ENCODE assay signal across 13 cellular contexts in genomic region chr10:30028452-30029045, GRCh38. TPM values are rescaled to one million over a fixed set of nuclear protein-coding genes. Genes with fewer than 3 reads are reported as not detected.
A peak's percentile ranks its signal among the peaks of the same experiment; 100 is the strongest.
DNase-seq lines count a peak whose midpoint lies in the region; ATAC-seq and TF ChIP-seq lines count a peak whose summit lies in the region.
"Had no signal": no experiment of that assay in that cellular context is flagged by ENCODE, and none has a peak within 500 bp of the region (broad histone marks: within the 10 kb centered on the region; RNA-seq: fewer than 3 reads in every experiment).

No MANE protein-coding gene starts in this region.

- no peaks in the 10 kb centered on the region for H3K36me3 ChIP-seq in skeletal muscle tissue (ENCODE audit: control insufficient read depth in 3 of 3, insufficient read depth in 3 of 3, low read length in 3 of 3)

- H3K9me3 Mint-ChIP-seq in activated T-helper 1 cell treated with anti-CD3 and anti-CD28 coated beads, Interleukin-12 subunit alpha, Interleukin-12 subunit beta, Interleukin-2, Interleukin-4 antibody, amounts not matched to agents 30 ng/mL and 10 ng/mL and 1 ng/mL, durations not matched to agents 14 hours and 24 hours and 36 hours, result no peaks in the 10 kb centered on the region

- H3K4me3 ChIP-seq in skeletal muscle tissue (ENCODE audit: low read length in 3 of 3), result no peak overlapping the region
- H3K4me3 ChIP-seq: GM12878 had no signal

- in situ Hi-C loops in GM13976 (cut with MboI; ENCODE audit: low sequenced_read_pairs, unreplicated experiment), result no loop called here

- H3K4me1 Mint-ChIP-seq in activated T-helper 1 cell treated with anti-CD3 and anti-CD28 coated beads, Interleukin-12 subunit alpha, Interleukin-12 subunit beta, Interleukin-2, Interleukin-4 antibody, amounts not matched to agents 30 ng/mL and 10 ng/mL and 1 ng/mL, durations not matched to agents 14 hours and 24 hours and 36 hours (ENCODE audit: low read depth), result peaks cover 57% of the 10 kb centered on the region

- H3K27me3 ChIP-seq in foreskin keratinocyte (peaks cover 40% of the 10 kb centered on the region), skeletal muscle tissue (ENCODE audit: control insufficient read depth in 3 of 3, insufficient read depth in 3 of 3, low read length in 3 of 3) (peaks cover 0 to 2% (median 0%) of the 10 kb centered on the region in 3 donors)

- H3K36me3 Mint-ChIP-seq in activated T-helper 1 cell treated with anti-CD3 and anti-CD28 coated beads, Interleukin-12 subunit alpha, Interleukin-12 subunit beta, Interleukin-2, Interleukin-4 antibody, amounts not matched to agents 30 ng/mL and 10 ng/mL and 1 ng/mL, durations not matched to agents 14 hours and 24 hours and 36 hours (ENCODE audit: low read depth), result peaks cover 6% of the 10 kb centered on the region

- H3K27ac Mint-ChIP-seq in activated T-helper 1 cell treated with anti-CD3 and anti-CD28 coated beads, Interleukin-12 subunit alpha, Interleukin-12 subunit beta, Interleukin-2, Interleukin-4 antibody, amounts not matched to agents 30 ng/mL and 10 ng/mL and 1 ng/mL, durations not matched to agents 14 hours and 24 hours and 36 hours, result no peak overlapping the region

- ATAC-seq in foreskin keratinocyte (peak; percentile 33), HG02970 (IDR thresholded peaks at IDR 0.05; ENCODE audit: low FRiP score, unreplicated experiment) (no peak)
- ATAC-seq: GM12878 had no signal

- H3K4me3 Mint-ChIP-seq in activated T-helper 1 cell treated with anti-CD3 and anti-CD28 coated beads, Interleukin-12 subunit alpha, Interleukin-12 subunit beta, Interleukin-2, Interleukin-4 antibody, amounts not matched to agents 30 ng/mL and 10 ng/mL and 1 ng/mL, durations not matched to agents 14 hours and 24 hours and 36 hours, result peak overlapping the region; percentile 73

- no peak overlapping the region for H3K9ac ChIP-seq in skeletal muscle tissue (ENCODE audit: low read depth in 1 of 3, low read length in 3 of 3)

- H3K27me3 Mint-ChIP-seq in activated T-helper 1 cell treated with anti-CD3 and anti-CD28 coated beads, Interleukin-12 subunit alpha, Interleukin-12 subunit beta, Interleukin-2, Interleukin-4 antibody, amounts not matched to agents 30 ng/mL and 10 ng/mL and 1 ng/mL, durations not matched to agents 14 hours and 24 hours and 36 hours (ENCODE audit: insufficient read depth), result peaks cover 29% of the 10 kb centered on the region

- H3K9me3 ChIP-seq in skeletal muscle tissue (ENCODE audit: control insufficient read depth in 3 of 3, low read length in 3 of 3), result no peaks in the 10 kb centered on the region

- no peak for TF ChIP-seq CTCF in GM13976 (IDR thresholded peaks at IDR 0.05; ENCODE audit: borderline replicate concordance, control extremely low read depth, extremely low read depth, insufficient read depth, missing control alignments)
- TF ChIP-seq CTCF in foreskin keratinocyte (conservative IDR thresholded peaks at IDR 0.05), result no peak

- no peak overlapping the region for H3K27ac ChIP-seq in foreskin keratinocyte
- H3K27ac ChIP-seq in skeletal muscle tissue (ENCODE audit: low read depth, low read length), result peak overlapping the region; percentile 25

- intact Hi-C loops in activated T-helper 1 cell treated with anti-CD3 and anti-CD28 coated beads, Interleukin-12 subunit alpha, Interleukin-12 subunit beta, Interleukin-2, Interleukin-4 antibody, amounts not matched to agents 30 ng/mL and 10 ng/mL and 1 ng/mL, durations not matched to agents 14 hours and 24 hours and 36 hours (cut with micrococcal nuclease), result loop anchor here (5.0 to 10.0 kb wide), 3 partner anchors 319 to 1496 kb away; partner anchors contain the start of genes MTPAP and WAC

- DNase-seq in GM13976 (ENCODE audit: low spot score) (peak; percentile 14), foreskin keratinocyte (peak; percentile 11 to 54), SW480 (ENCODE audit: low spot score) (no peak), activated gamma-delta T cell (lab: John Stamatoyannopoulos, UW) (no peak), hepatic stellate cell (ENCODE audit: low spot score) (no peak)
- no peak for DNase-seq in activated T-helper 1 cell treated with anti-CD3 and anti-CD28 coated beads, Interleukin-12 subunit alpha, Interleukin-12 subunit beta, Interleukin-2, Interleukin-4 antibody, amounts not matched to agents 30 ng/mL and 10 ng/mL and 1 ng/mL, durations not matched to agents 14 hours and 24 hours and 36 hours (ENCODE audit: low spot score)
- DNase-seq: DMS153, NCI-H1092, NCI-H524, SHP77 had no signal

- H3K4me1 ChIP-seq in foreskin keratinocyte (no peaks in the 10 kb centered on the region), skeletal muscle tissue (ENCODE audit: control insufficient read depth in 3 of 3, insufficient read depth in 3 of 3, low read length in 3 of 3) (peaks cover 15 to 23% (median 19%) of the 10 kb centered on the region in 3 donors)

RNA-seq across cellular contexts. Expression of gene JCAD, which starts 30.8 kb away (rescaled TPM):
- 0.15 and 0.31 TPM in 2 replicates for total RNA-seq in activated T-helper 1 cell treated with anti-CD3 and anti-CD28 coated beads, Interleukin-12 subunit alpha, Interleukin-12 subunit beta, Interleukin-2, Interleukin-4 antibody, amounts not matched to agents 30 ng/mL and 10 ng/mL and 1 ng/mL, durations not matched to agents 14 hours and 24 hours and 36 hours
- total RNA-seq in foreskin keratinocyte, result under 0.01 and 0.03 TPM in 2 replicates
- polyA plus RNA-seq in foreskin keratinocyte, result 0.01 TPM in 1 of 2 replicates, not detected in the other
- total RNA-seq in skeletal muscle tissue, result 19.8 TPM
- polyA plus RNA-seq: GM12878 had no signal

Comparison
In these comparisons a context has a peak if more than half of its experiments do, and no peak if none do; other contexts are left out.
1. DNase-seq: peak in GM13976 (single experiment) and foreskin keratinocyte (2 of 2); none in activated T-helper 1 cell treated with anti-CD3 and anti-CD28 coated beads, Interleukin-12 subunit alpha, Interleukin-12 subunit beta, Interleukin-2, Interleukin-4 antibody, amounts not matched to agents 30 ng/mL and 10 ng/mL and 1 ng/mL, durations not matched to agents 14 hours and 24 hours and 36 hours (single experiment), SW480 (single experiment), activated gamma-delta T cell (single experiment) and hepatic stellate cell (single experiment).
2. RNA of gene JCAD, which starts 30.8 kb away (total RNA-seq): 19.8 TPM in skeletal muscle tissue (single experiment); 0.15 to 0.31 TPM in activated T-helper 1 cell treated with anti-CD3 and anti-CD28 coated beads, Interleukin-12 subunit alpha, Interleukin-12 subunit beta, Interleukin-2, Interleukin-4 antibody, amounts not matched to agents 30 ng/mL and 10 ng/mL and 1 ng/mL, durations not matched to agents 14 hours and 24 hours and 36 hours and under 0.01 to 0.03 TPM in foreskin keratinocyte; every median in the first group is over 10 times any median in the second.